22 cellular contexts compared by ENCODE assay signal in genomic region chr4:56276547-56276946, GRCh38.
DNase-seq lines count a peak whose midpoint lies in the region; ATAC-seq and TF ChIP-seq lines count a peak whose summit lies in the region.
"Had no signal": no experiment of that assay in that cellular context is flagged by ENCODE, and none has a peak within 500 bp of the region (broad histone marks: within the 10 kb centered on the region; RNA-seq: fewer than 3 reads in every experiment).

No MANE protein-coding gene starts in this region.

- no peak overlapping the region for H3K27ac ChIP-seq in GM23248
- H3K27ac ChIP-seq: A549; BLaER1 treated with 17β-estradiol and CSF1 and Interleukin-3, amounts not matched to agents 10 nM and 100 nM; KMS-11 had no signal

- in situ Hi-C loops in GM23248 (cut with MboI), result no loop called here

- H3K36me3 Mint-ChIP-seq in activated T-cell treated with anti-CD3 and anti-CD28 coated beads, Interleukin-2, amount 50 U/mL, for 72 hours (ENCODE audit: insufficient read depth in 2 of 2), result no peaks in the 10 kb centered on the region
- no peaks in the 10 kb centered on the region for H3K36me3 Mint-ChIP-seq in activated T-helper 1 cell treated with anti-CD3 and anti-CD28 coated beads, Interleukin-12 subunit alpha, Interleukin-12 subunit beta, Interleukin-2, Interleukin-4 antibody, amounts not matched to agents 30 ng/mL and 10 ng/mL and 1 ng/mL, durations not matched to agents 14 hours and 24 hours and 36 hours (ENCODE audit: low read depth)
- H3K36me3 Mint-ChIP-seq: CD8-positive, alpha-beta memory T cell had no signal

- intact Hi-C loops in mucosa of descending colon (cut with DNase I, micrococcal nuclease), result no loop called here
- intact Hi-C loops in activated T-helper 1 cell treated with anti-CD3 and anti-CD28 coated beads, Interleukin-12 subunit alpha, Interleukin-12 subunit beta, Interleukin-2, Interleukin-4 antibody, amounts not matched to agents 30 ng/mL and 10 ng/mL and 1 ng/mL, durations not matched to agents 14 hours and 24 hours and 36 hours (cut with micrococcal nuclease), result no loop called here

- no peak overlapping the region for H3K4me3 ChIP-seq in GM23248
- no peak overlapping the region for H3K4me3 ChIP-seq in mucosa of descending colon
- H3K4me3 ChIP-seq: A549; BLaER1 treated with 17β-estradiol and CSF1 and Interleukin-3, amounts not matched to agents 10 nM and 100 nM had no signal

- H3K4me3 Mint-ChIP-seq in activated T-cell treated with anti-CD3 and anti-CD28 coated beads, Interleukin-2, amount 50 U/mL, for 72 hours, result no peak overlapping the region
- H3K4me3 Mint-ChIP-seq in activated T-helper 1 cell treated with anti-CD3 and anti-CD28 coated beads, Interleukin-12 subunit alpha, Interleukin-12 subunit beta, Interleukin-2, Interleukin-4 antibody, amounts not matched to agents 30 ng/mL and 10 ng/mL and 1 ng/mL, durations not matched to agents 14 hours and 24 hours and 36 hours, result no peak overlapping the region
- H3K4me3 Mint-ChIP-seq: CD8-positive, alpha-beta memory T cell; HFFc6 had no signal

- H3K4me1 Mint-ChIP-seq in activated T-cell treated with anti-CD3 and anti-CD28 coated beads, Interleukin-2, amount 50 U/mL, for 72 hours (ENCODE audit: low read depth), result peaks cover 9% of the 10 kb centered on the region
- H3K4me1 Mint-ChIP-seq in activated T-helper 1 cell treated with anti-CD3 and anti-CD28 coated beads, Interleukin-12 subunit alpha, Interleukin-12 subunit beta, Interleukin-2, Interleukin-4 antibody, amounts not matched to agents 30 ng/mL and 10 ng/mL and 1 ng/mL, durations not matched to agents 14 hours and 24 hours and 36 hours (ENCODE audit: low read depth), result no peaks in the 10 kb centered on the region
- H3K4me1 Mint-ChIP-seq: CD8-positive, alpha-beta memory T cell had no signal

- DNase-seq in activated T-cell treated with anti-CD3 and anti-CD28 coated beads, Interleukin-2, amount 50 U/mL, for 72 hours, result no peak
- DNase-seq in activated T-cell treated with anti-CD3 and anti-CD28 coated beads for 4 hours (no peak), GM23248 (peak; percentile 11), amniotic epithelial cell (ENCODE audit: low read depth) (peak; percentile 7), mucosa of descending colon (no peak), GOT3 (lab: John Stamatoyannopoulos, UW) (no peak), hypothalamus (lab: John Stamatoyannopoulos, UW) (no peak)
- no peak for DNase-seq in activated T-helper 1 cell treated with anti-CD3 and anti-CD28 coated beads, Interleukin-12 subunit alpha, Interleukin-12 subunit beta, Interleukin-2, Interleukin-4 antibody, amounts not matched to agents 30 ng/mL and 10 ng/mL and 1 ng/mL, durations not matched to agents 14 hours and 24 hours and 36 hours (ENCODE audit: low spot score)
- DNase-seq: CD8-positive, alpha-beta memory T cell; DMS79 treated with DMSO at 0.1 percent for 48 hours; GDM1; HFFc6; NCI-H1048; NCI-H1436 treated with DMSO at 0.1 percent for 48 hours; NCI-H2029 treated with DMSO at 0.1 percent for 48 hours; NCI-H2171 treated with DMSO at 0.1 percent for 48 hours; NCI-H774; PC-3 had no signal

- no peaks in the 10 kb centered on the region for H3F3A ChIP-seq in GM23248 (ENCODE audit: insufficient read depth)

- no peaks in the 10 kb centered on the region for H3K79me2 ChIP-seq in GM23248 (ENCODE audit: insufficient read depth)

- no peak overlapping the region for H3K9ac ChIP-seq in GM23248
- H3K9ac ChIP-seq: BLaER1 treated with 17β-estradiol and CSF1 and Interleukin-3, amounts not matched to agents 10 nM and 100 nM; KMS-11 had no signal

- H3K4me2 ChIP-seq in GM23248 (ENCODE audit: unreplicated experiment), result no peak overlapping the region
- H3K4me2 ChIP-seq: A549; BLaER1 treated with 17β-estradiol and CSF1 and Interleukin-3, amounts not matched to agents 10 nM and 100 nM; KMS-11 had no signal

- H4K20me1 ChIP-seq in GM23248 (ENCODE audit: insufficient read depth), result no peaks in the 10 kb centered on the region
- H4K20me1 ChIP-seq: BLaER1 treated with 17β-estradiol and CSF1 and Interleukin-3, amounts not matched to agents 10 nM and 100 nM had no signal

- H3K36me3 ChIP-seq in GM23248 (ENCODE audit: low read depth) (no peaks in the 10 kb centered on the region), mucosa of descending colon (ENCODE audit: low read depth) (no peaks in the 10 kb centered on the region)

- peaks cover 27% of the 10 kb centered on the region for H3K27me3 Mint-ChIP-seq in activated T-cell treated with anti-CD3 and anti-CD28 coated beads, Interleukin-2, amount 50 U/mL, for 72 hours (ENCODE audit: low read depth)
- H3K27me3 Mint-ChIP-seq in activated T-helper 1 cell treated with anti-CD3 and anti-CD28 coated beads, Interleukin-12 subunit alpha, Interleukin-12 subunit beta, Interleukin-2, Interleukin-4 antibody, amounts not matched to agents 30 ng/mL and 10 ng/mL and 1 ng/mL, durations not matched to agents 14 hours and 24 hours and 36 hours (ENCODE audit: insufficient read depth), result peaks cover 21% of the 10 kb centered on the region

- H2AFZ ChIP-seq in GM23248, result no peak overlapping the region

- no peak overlapping the region for H3K27ac Mint-ChIP-seq in activated T-cell treated with anti-CD3 and anti-CD28 coated beads, Interleukin-2, amount 50 U/mL, for 72 hours
- no peak overlapping the region for H3K27ac Mint-ChIP-seq in activated T-helper 1 cell treated with anti-CD3 and anti-CD28 coated beads, Interleukin-12 subunit alpha, Interleukin-12 subunit beta, Interleukin-2, Interleukin-4 antibody, amounts not matched to agents 30 ng/mL and 10 ng/mL and 1 ng/mL, durations not matched to agents 14 hours and 24 hours and 36 hours
- H3K27ac Mint-ChIP-seq: CD8-positive, alpha-beta memory T cell; HFFc6 had no signal

- H3K4me1 ChIP-seq in GM23248 (ENCODE audit: insufficient read depth) (no peaks in the 10 kb centered on the region), mucosa of descending colon (ENCODE audit: low read depth) (peaks cover 5% of the 10 kb centered on the region)
- H3K4me1 ChIP-seq: A549; BLaER1 treated with 17β-estradiol and CSF1 and Interleukin-3, amounts not matched to agents 10 nM and 100 nM had no signal

- H3K9me2 ChIP-seq in GM23248 (ENCODE audit: insufficient read depth), result no peaks in the 10 kb centered on the region

- H3K27me3 ChIP-seq in GM23248 (replicated peaks; ENCODE audit: insufficient read depth), result peaks cover 18% of the 10 kb centered on the region
- H3K27me3 ChIP-seq: BLaER1 treated with 17β-estradiol and CSF1 and Interleukin-3, amounts not matched to agents 10 nM and 100 nM had no signal

- TF ChIP-seq CTCF in mucosa of descending colon (IDR thresholded peaks at IDR 0.05), result no peak

- peak; percentile 37 to 54 for ATAC-seq in activated T-cell treated with anti-CD3 and anti-CD28 coated beads, Interleukin-2, amount 50 U/mL, for 72 hours (replicated peaks in 1 of 2)
- peak; percentile 26 for ATAC-seq in mucosa of descending colon
- ATAC-seq: A549, HepG2, PC-3 had no signal

- H3K9me3 Mint-ChIP-seq in activated T-cell treated with anti-CD3 and anti-CD28 coated beads, Interleukin-2, amount 50 U/mL, for 72 hours, result peaks cover 0 to 2% of the 10 kb centered on the region in 2 donors
- H3K9me3 Mint-ChIP-seq in activated T-helper 1 cell treated with anti-CD3 and anti-CD28 coated beads, Interleukin-12 subunit alpha, Interleukin-12 subunit beta, Interleukin-2, Interleukin-4 antibody, amounts not matched to agents 30 ng/mL and 10 ng/mL and 1 ng/mL, durations not matched to agents 14 hours and 24 hours and 36 hours, result no peaks in the 10 kb centered on the region
- H3K9me3 Mint-ChIP-seq: HFFc6 had no signal

- H3K9me3 ChIP-seq in GM23248 (ENCODE audit: low read depth) (no peaks in the 10 kb centered on the region), mucosa of descending colon (no peaks in the 10 kb centered on the region)
- H3K9me3 ChIP-seq: A549 had no signal

Comparison
In these comparisons a context has a peak if more than half of its experiments do, and no peak if none do; other contexts are left out.
1. DNase-seq: peak in GM23248 (single experiment) and amniotic epithelial cell (single experiment); none in activated T-cell treated with anti-CD3 and anti-CD28 coated beads, Interleukin-2, amount 50 U/mL, for 72 hours (0 of 2), activated T-cell treated with anti-CD3 and anti-CD28 coated beads for 4 hours (single experiment), mucosa of descending colon (0 of 3), GOT3 (single experiment), hypothalamus (0 of 51) and activated T-helper 1 cell treated with anti-CD3 and anti-CD28 coated beads, Interleukin-12 subunit alpha, Interleukin-12 subunit beta, Interleukin-2, Interleukin-4 antibody, amounts not matched to agents 30 ng/mL and 10 ng/mL and 1 ng/mL, durations not matched to agents 14 hours and 24 hours and 36 hours (single experiment).